Comparison of ENCODE assay signal across 22 cellular contexts in the genomic region with DNA sequence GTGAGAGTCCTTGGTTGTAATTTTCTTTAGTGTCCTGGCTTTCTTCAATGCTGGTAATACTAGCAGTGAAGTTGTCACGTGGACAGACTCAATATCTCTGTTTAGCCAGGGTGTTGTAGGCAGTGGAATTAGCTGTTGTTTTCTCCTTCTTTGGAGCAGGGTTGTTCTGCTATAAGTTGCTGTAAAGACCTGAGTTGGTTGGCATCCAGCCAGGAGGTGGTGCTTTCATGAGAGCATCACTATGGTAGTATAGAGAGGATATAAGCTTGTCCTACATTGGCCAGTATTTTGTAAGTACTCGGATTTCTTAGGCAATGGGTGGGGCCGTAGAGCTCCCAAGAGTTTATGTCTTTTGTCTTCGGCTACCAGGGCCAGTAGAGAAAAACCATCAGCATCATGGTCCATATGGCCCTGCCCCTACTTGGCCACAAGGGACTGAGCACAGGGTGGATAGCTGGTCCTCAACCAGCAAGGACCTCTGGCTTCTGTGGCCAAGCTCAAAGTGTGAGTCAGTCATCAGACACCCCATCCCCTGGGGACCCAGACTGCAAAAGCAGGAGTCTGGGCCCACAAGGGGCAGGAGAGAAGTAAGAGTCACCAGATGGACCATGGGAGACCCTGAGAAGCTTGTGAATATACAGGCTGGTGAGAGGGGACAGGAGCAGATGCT.
DNase-seq lines count a peak whose midpoint lies in the region; FAIRE-seq and TF ChIP-seq lines count a peak whose summit lies in the region.
"Had no signal": no experiment of that assay in that cellular context is flagged by ENCODE, and none has a peak within 500 bp of the region (broad histone marks: within the 10 kb centered on the region; RNA-seq: fewer than 3 reads in every experiment).

No MANE protein-coding gene starts in this region.

- no peaks in the 10 kb centered on the region for H3K9me2 ChIP-seq in GM23248 (ENCODE audit: insufficient read depth)

- in situ Hi-C loops in GM23248 (cut with MboI): no loop called here

- peaks cover 35 to 79% (median 64%) of the 10 kb centered on the region in 11 experiments for H3K9me3 ChIP-seq in BLaER1 treated with 17β-estradiol and CSF1 and Interleukin-3, amounts not matched to agents 10 nM and 100 nM (replicated peaks in 1 of 11)
- no peaks in the 10 kb centered on the region for H3K9me3 ChIP-seq in GM23248 (ENCODE audit: low read depth)
- peaks cover 0 to 4% of the 10 kb centered on the region in 2 donors for H3K9me3 ChIP-seq in uterus
- H3K9me3 ChIP-seq: BE2C, HAP-1 had no signal

- H3K36me3 ChIP-seq in BLaER1 treated with 17β-estradiol and CSF1 and Interleukin-3, amounts not matched to agents 10 nM and 100 nM: peaks cover 0 to 22% (median 0%) of the 10 kb centered on the region in 11 experiments; a peak in 7 of 22 replicates
- H3K36me3 ChIP-seq in GM23248 (ENCODE audit: low read depth) (no peaks in the 10 kb centered on the region), uterus (no peaks in the 10 kb centered on the region)
- H3K36me3 ChIP-seq: BE2C, HAP-1 had no signal

- no peaks in the 10 kb centered on the region for H4K20me1 ChIP-seq in BLaER1 treated with 17β-estradiol and CSF1 and Interleukin-3, amounts not matched to agents 10 nM and 100 nM
- H4K20me1 ChIP-seq in GM23248 (ENCODE audit: insufficient read depth): no peaks in the 10 kb centered on the region

- peaks cover 5 to 55% (median 53%) of the 10 kb centered on the region in 10 experiments; a peak in 18 of 20 replicates for H3K4me1 ChIP-seq in BLaER1 treated with 17β-estradiol and CSF1 and Interleukin-3, amounts not matched to agents 10 nM and 100 nM
- H3K4me1 ChIP-seq in GM23248 (ENCODE audit: insufficient read depth): peaks cover 23% of the 10 kb centered on the region
- H3K4me1 ChIP-seq in uterus: no peaks in the 10 kb centered on the region
- H3K4me1 ChIP-seq: BE2C, HAP-1 had no signal

- H3F3A ChIP-seq in GM23248 (ENCODE audit: insufficient read depth): peaks cover 9% of the 10 kb centered on the region

- DNase-seq in GM23248 (peak; percentile 15), coronary artery (ENCODE audit: low spot score) (peak; percentile 45), uterus (no peak), GM12892 (ENCODE audit: insufficient read length) (no peak)
- DNase-seq in activated CD4-positive, alpha-beta T cell treated with anti-CD3 and anti-CD28 coated beads for 48 hours: no peak
- DNase-seq: 8988T; ACHN; AML-193; BE2C; C1 segment of cervical spinal cord; Caco-2; CD4-positive, CD25-positive, alpha-beta regulatory T cell; CD8-positive, alpha-beta T cell; DMS153; DND-41; GOT3; HFFc6 had no signal

- TF ChIP-seq POLR2A in uterus (IDR thresholded peaks at IDR 0.05) (no peak), GM12892 (IDR thresholded peaks at IDR 0.05; ENCODE audit: low read depth, low read length) (no peak)

- peak overlapping the region in 6 of 11 experiments; percentile 25 to 85 (median 70); a peak in 8 of 22 replicates for H3K4me2 ChIP-seq in BLaER1 treated with 17β-estradiol and CSF1 and Interleukin-3, amounts not matched to agents 10 nM and 100 nM
- H3K4me2 ChIP-seq in GM23248 (ENCODE audit: unreplicated experiment): no peak overlapping the region
- H3K4me2 ChIP-seq: A549 had no signal

- no peak overlapping the region for H2AFZ ChIP-seq in GM23248

- no peaks in the 10 kb centered on the region for H3K79me2 ChIP-seq in GM23248 (ENCODE audit: insufficient read depth)

- no peak for TF ChIP-seq CTCF in coronary artery (IDR thresholded peaks at IDR 0.05)
- no peak for TF ChIP-seq CTCF in uterus (IDR thresholded peaks at IDR 0.05)

- 81 to 85% methylated on average over 4 of the region's 4 CpGs for WGBS in GM23248 (ENCODE audit: low coverage in 1 of 2, low lambda C conversion rate in 2 of 2, missing lambda C conversion rate in 2 of 2), 2 experiments

- peak overlapping the region in 5 of 11 experiments; percentile 6 to 85 (median 22); a peak in 5 of 22 replicates for H3K9ac ChIP-seq in BLaER1 treated with 17β-estradiol and CSF1 and Interleukin-3, amounts not matched to agents 10 nM and 100 nM
- H3K9ac ChIP-seq in GM23248: no peak overlapping the region

- H3K4me3 ChIP-seq in BLaER1 treated with 17β-estradiol and CSF1 and Interleukin-3, amounts not matched to agents 10 nM and 100 nM: peak overlapping the region in 3 of 10 experiments; percentile 2 to 47 (median 12); a peak in 5 of 20 replicates
- H3K4me3 ChIP-seq in GM23248: no peak overlapping the region
- H3K4me3 ChIP-seq in coronary artery: no peak overlapping the region
- H3K4me3 ChIP-seq in uterus: no peak overlapping the region
- H3K4me3 ChIP-seq: A549, HAP-1 had no signal

- intact Hi-C loops in uterus (cut with DNase I; ENCODE audit: low total_unique reads): no loop called here

- no peaks in the 10 kb centered on the region for H3K27me3 ChIP-seq in BLaER1 treated with 17β-estradiol and CSF1 and Interleukin-3, amounts not matched to agents 10 nM and 100 nM
- H3K27me3 ChIP-seq in GM23248 (replicated peaks; ENCODE audit: insufficient read depth): no peaks in the 10 kb centered on the region
- H3K27me3 ChIP-seq in uterus: no peaks in the 10 kb centered on the region
- H3K27me3 ChIP-seq: BE2C had no signal

- H3K27ac ChIP-seq in BLaER1 treated with 17β-estradiol and CSF1 and Interleukin-3, amounts not matched to agents 10 nM and 100 nM: peak overlapping the region in 10 of 11 experiments; percentile 29 to 98 (median 91); a peak in 18 of 22 replicates
- H3K27ac ChIP-seq in GM23248 (no peak overlapping the region), coronary artery (no peak overlapping the region), uterus (no peak overlapping the region)
- H3K27ac ChIP-seq: A549 had no signal

- no peak for FAIRE-seq in GM12892 (lab: Jason Lieb, UNC)
- FAIRE-seq: A549, G401.6, H54 had no signal

Comparison
In these comparisons a context has a peak if more than half of its experiments do, and no peak if none do; other contexts are left out.
1. H3K27ac ChIP-seq: peak in BLaER1 treated with 17β-estradiol and CSF1 and Interleukin-3, amounts not matched to agents 10 nM and 100 nM (10 of 11); none in GM23248 (single experiment), coronary artery (0 of 2) and uterus (0 of 2).
2. DNase-seq: peak in GM23248 (single experiment) and coronary artery (single experiment); none in uterus (0 of 2), GM12892 (single experiment) and activated CD4-positive, alpha-beta T cell treated with anti-CD3 and anti-CD28 coated beads for 48 hours (single experiment).